Comparison of ENCODE assay signal across 22 cellular contexts in the genomic region with DNA sequence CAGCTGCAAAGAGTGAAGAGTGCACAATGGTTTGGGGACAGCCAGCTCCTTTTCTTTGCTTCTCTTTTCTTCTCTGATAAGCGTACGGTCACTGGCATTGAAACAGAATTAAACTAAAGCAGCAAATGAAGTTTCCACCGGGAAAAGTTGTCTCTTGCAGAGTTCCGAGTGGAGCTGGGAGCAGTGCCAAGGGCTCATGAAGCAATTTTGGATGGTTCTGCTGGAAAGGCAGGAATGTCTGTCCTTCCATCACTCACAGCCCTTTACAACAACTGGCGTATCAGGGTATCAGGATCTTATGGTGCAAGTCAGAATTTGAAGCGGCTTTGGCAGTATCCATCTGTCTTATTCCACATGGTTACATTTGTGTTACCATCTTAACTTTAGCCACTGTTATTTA.
DNase-seq lines count a peak whose midpoint lies in the region; ATAC-seq, FAIRE-seq and TF ChIP-seq lines count a peak whose summit lies in the region.
"Had no signal": no experiment of that assay in that cellular context is flagged by ENCODE, and none has a peak within 500 bp of the region (broad histone marks: within the 10 kb centered on the region; RNA-seq: fewer than 3 reads in every experiment).

No MANE protein-coding gene starts in this region.

- H2BK12ac ChIP-seq in H1 (ENCODE audit: low read depth, low read length) = no peak overlapping the region

- TF ChIP-seq RAD21 in H1 (IDR thresholded peaks at IDR 0.05 in 1 of 2, conservative IDR thresholded peaks at IDR 0.05 in 1 of 2; ENCODE audit: low read depth in 2 of 2, low read length in 2 of 2) = no peak

- no peaks in the 10 kb centered on the region for H3K4me1 Mint-ChIP-seq in effector memory CD8-positive, alpha-beta T cell (ENCODE audit: low read depth in 2 of 2)
- H3K4me1 Mint-ChIP-seq in activated T-cell treated with anti-CD3 and anti-CD28 coated beads, Interleukin-2, amount 50 U/mL, for 24 hours (ENCODE audit: low read depth) = no peaks in the 10 kb centered on the region
- H3K4me1 Mint-ChIP-seq: B cell, CD14-positive monocyte, IgD-negative memory B cell had no signal

- H3K4me2 ChIP-seq in H1 (ENCODE audit: insufficient read depth in 1 of 2, low read depth in 2 of 2, low read length in 2 of 2) = no peak overlapping the region
- H3K4me2 ChIP-seq: GM23338 had no signal

- no peak overlapping the region for H2AK5ac ChIP-seq in H1 (ENCODE audit: low read depth, low read length)

- CTCF ChIA-PET in H1 (lab: Charles Lee; ENCODE audit: partially characterized antibody) = no interaction called here

- H3K27ac Mint-ChIP-seq in effector memory CD8-positive, alpha-beta T cell = no peak overlapping the region
- no peak overlapping the region for H3K27ac Mint-ChIP-seq in activated T-cell treated with anti-CD3 and anti-CD28 coated beads, Interleukin-2, amount 50 U/mL, for 24 hours
- H3K27ac Mint-ChIP-seq: B cell, CD14-positive monocyte, GM23338, IgD-negative memory B cell had no signal

- no peak overlapping the region for H2BK5ac ChIP-seq in H1 (ENCODE audit: low read depth, low read length)

- peaks cover 0 to 5% (median 0%) of the 10 kb centered on the region in 4 experiments; a peak in 1 of 7 replicates for H3K4me1 ChIP-seq in H1 (replicated peaks in 1 of 4; ENCODE audit: control insufficient read depth in 3 of 4, insufficient read depth in 4 of 4, low read length in 3 of 4)

- peaks cover 3 to 6% of the 10 kb centered on the region in 2 donors for H3K9me3 Mint-ChIP-seq in effector memory CD8-positive, alpha-beta T cell
- H3K9me3 Mint-ChIP-seq in activated T-cell treated with anti-CD3 and anti-CD28 coated beads, Interleukin-2, amount 50 U/mL, for 24 hours = no peaks in the 10 kb centered on the region
- H3K9me3 Mint-ChIP-seq: GM23338 had no signal

- POLR2A ChIA-PET in H1 (lab: Charles Lee; ENCODE audit: partially characterized antibody) = no interaction called here

- H3K14ac ChIP-seq in H1 (ENCODE audit: insufficient read length) = no peak overlapping the region

- H3K4me3 ChIP-seq in AG10803 (ENCODE audit: low read length) (no peak overlapping the region), H1 (ENCODE audit: extremely low read depth in 1 of 4, insufficient read depth in 2 of 4, low read depth in 3 of 4, low read length in 4 of 4) (no peak overlapping the region)
- H3K4me3 ChIP-seq: GM23338, SK-N-MC had no signal

- H3K23ac ChIP-seq in H1 (ENCODE audit: insufficient read length) = no peak overlapping the region

- no peaks in the 10 kb centered on the region for H3K23me2 ChIP-seq in H1 (ENCODE audit: low read depth, low read length)

- no peak overlapping the region for H4K5ac ChIP-seq in H1 (ENCODE audit: insufficient read length, low read depth, low read length)

- no peaks in the 10 kb centered on the region for H3K36me3 Mint-ChIP-seq in effector memory CD8-positive, alpha-beta T cell (ENCODE audit: insufficient read depth)
- no peaks in the 10 kb centered on the region for H3K36me3 Mint-ChIP-seq in activated T-cell treated with anti-CD3 and anti-CD28 coated beads, Interleukin-2, amount 50 U/mL, for 24 hours (ENCODE audit: low read depth)
- H3K36me3 Mint-ChIP-seq: CD14-positive monocyte, IgD-negative memory B cell had no signal

- no peak overlapping the region for H3K27ac ChIP-seq in H1 (ENCODE audit: low read depth, low read length)
- H3K27ac ChIP-seq: SK-N-MC had no signal

- H3K79me2 ChIP-seq in H1 (ENCODE audit: control insufficient read depth in 1 of 2, insufficient read depth in 2 of 2, low read length in 2 of 2) = no peaks in the 10 kb centered on the region

- no peaks in the 10 kb centered on the region for H3K9me3 ChIP-seq in H1 (ENCODE audit: insufficient read depth in 2 of 2, low read depth in 1 of 2, low read length in 1 of 2)

- no peaks in the 10 kb centered on the region for H3K36me3 ChIP-seq in H1 (ENCODE audit: control insufficient read depth in 2 of 4, insufficient read depth in 4 of 4, low read length in 3 of 4)

- H3K79me1 ChIP-seq in H1 (ENCODE audit: low read depth, low read length) = no peaks in the 10 kb centered on the region

- peaks cover 0 to 7% of the 10 kb centered on the region in 2 donors for H3K27me3 Mint-ChIP-seq in effector memory CD8-positive, alpha-beta T cell
- H3K27me3 Mint-ChIP-seq in activated T-cell treated with anti-CD3 and anti-CD28 coated beads, Interleukin-2, amount 50 U/mL, for 24 hours = peaks cover 3% of the 10 kb centered on the region
- H3K27me3 Mint-ChIP-seq: B cell, IgD-negative memory B cell had no signal

- no peak overlapping the region for H3K56ac ChIP-seq in H1 (replicated peaks; ENCODE audit: insufficient read length, low read depth, low read length)

- DNase-seq in AG10803 (ENCODE audit: low read depth) (peak; percentile 28), H1 (ENCODE audit: low read depth in 1 of 2, low spot score in 2 of 2) (no peak), medulla oblongata (ENCODE audit: extremely low spot score) (peak; percentile 14), retina (peak; percentile 10), OCI-M2 (lab: John Stamatoyannopoulos, UW; ENCODE audit: unreplicated experiment) (no peak)
- DNase-seq in effector memory CD8-positive, alpha-beta T cell = no peak
- DNase-seq in activated T-cell treated with anti-CD3 and anti-CD28 coated beads, Interleukin-2, amount 50 U/mL, for 24 hours = no peak
- DNase-seq: DMS53, GDM1, MV-4-11, NCI-H187, NCI-H446, NCI-H526, SHP77 treated with DMSO at 0.1 percent for 48 hours had no signal

- peaks cover 0 to 2% (median under 1%) of the 10 kb centered on the region in 4 experiments; a peak in 2 of 7 replicates for H3K27me3 ChIP-seq in H1 (replicated peaks in 1 of 4; ENCODE audit: control insufficient read depth in 3 of 4, extremely low read depth in 1 of 4, insufficient read depth in 3 of 4, low read length in 3 of 4)

- ATAC-seq in effector memory CD8-positive, alpha-beta T cell (replicated peaks) = no peak

- TF ChIP-seq CTCF in AG10803 (conservative IDR thresholded peaks at IDR 0.05; ENCODE audit: low read length) = no peak
- no peak for TF ChIP-seq CTCF in H1 (IDR thresholded peaks at IDR 0.05; ENCODE audit: control extremely low read depth in 1 of 3, insufficient read depth in 1 of 3, low read depth in 1 of 3, low read length in 3 of 3)

- WGBS in H1 (ENCODE audit: extremely low coverage in 1 of 2, insufficient coverage in 1 of 2, insufficient read length in 1 of 2, insufficient replicate concordance in 2 of 2, low coverage in 1 of 2, low lambda C conversion rate in 2 of 2, missing lambda C conversion rate in 1 of 2), 2 experiments = 93% methylated on average over 6 of the region's 6 CpGs; no CpG with 5 or more reads in 1 of the 2 experiments

- 0 out of 2 replicates have a peak overlapping the region, but pooled peaks have one; percentile 56 for H2BK20ac ChIP-seq in H1 (ENCODE audit: low read length)

- H3K18ac ChIP-seq in H1 (ENCODE audit: extremely low read depth, low read length) = no peak overlapping the region

- no peak for FAIRE-seq in H1 (lab: Jason Lieb, UNC)
- FAIRE-seq: A204.1, D721Med, GM18507 had no signal

- no peak overlapping the region for H3K9ac ChIP-seq in H1 (replicated peaks in 1 of 4; ENCODE audit: extremely low read depth in 1 of 4, low read depth in 3 of 4, low read length in 3 of 4)

- H3K4ac ChIP-seq in H1 (replicated peaks; ENCODE audit: insufficient read length, low read depth, low read length) = no peak overlapping the region

- no peak overlapping the region for H4K91ac ChIP-seq in H1 (replicated peaks; ENCODE audit: insufficient read length, low read length)

- TF ChIP-seq POLR2A in H1 (IDR thresholded peaks at IDR 0.05; ENCODE audit: control extremely low read depth in 1 of 2, low read depth in 2 of 2, low read length in 2 of 2) = no peak

- H4K20me1 ChIP-seq in H1 (replicated peaks in 1 of 2; ENCODE audit: control insufficient read depth in 1 of 2, insufficient read depth in 2 of 2, low read length in 2 of 2) = no peaks in the 10 kb centered on the region

- H4K8ac ChIP-seq in H1 (ENCODE audit: extremely low read depth, insufficient read depth, low read length) = no peak overlapping the region

- no peak overlapping the region for H2AFZ ChIP-seq in H1 (ENCODE audit: low read length)
- H2AFZ ChIP-seq: GM23338 had no signal

- no peak overlapping the region for H2BK120ac ChIP-seq in H1 (replicated peaks; ENCODE audit: low read depth, low read length)

- no peak for TF ChIP-seq EP300 in H1 (IDR thresholded peaks at IDR 0.05; ENCODE audit: borderline replicate concordance in 1 of 2, low read depth in 2 of 2, low read length in 2 of 2)

- no peak overlapping the region for H2BK15ac ChIP-seq in H1 (ENCODE audit: low read length)

- no peak overlapping the region for H3K4me3 Mint-ChIP-seq in effector memory CD8-positive, alpha-beta T cell
- no peak overlapping the region for H3K4me3 Mint-ChIP-seq in activated T-cell treated with anti-CD3 and anti-CD28 coated beads, Interleukin-2, amount 50 U/mL, for 24 hours
- H3K4me3 Mint-ChIP-seq: B cell, CD14-positive monocyte, GM23338, IgD-negative memory B cell had no signal

TF ChIP-seq in H1, 55 proteins besides CTCF, POLR2A, EP300 and RAD21 (continues in another document):
- no peak for TF ChIP-seq TCF12 (IDR thresholded peaks at IDR 0.05; ENCODE audit: low read depth, low read length)
- no peak for TF ChIP-seq CBX5 (IDR thresholded peaks at IDR 0.05; ENCODE audit: low read depth, low read length)

Comparison
In these comparisons a context has a peak if more than half of its experiments do, and no peak if none do; other contexts are left out.
1. DNase-seq: peak in AG10803 (single experiment), medulla oblongata (single experiment) and retina (single experiment); none in H1 (0 of 2), OCI-M2 (single experiment), effector memory CD8-positive, alpha-beta T cell (0 of 3) and activated T-cell treated with anti-CD3 and anti-CD28 coated beads, Interleukin-2, amount 50 U/mL, for 24 hours (single experiment).